ENCODE assay signal across 21 cellular contexts in the genomic region with DNA sequence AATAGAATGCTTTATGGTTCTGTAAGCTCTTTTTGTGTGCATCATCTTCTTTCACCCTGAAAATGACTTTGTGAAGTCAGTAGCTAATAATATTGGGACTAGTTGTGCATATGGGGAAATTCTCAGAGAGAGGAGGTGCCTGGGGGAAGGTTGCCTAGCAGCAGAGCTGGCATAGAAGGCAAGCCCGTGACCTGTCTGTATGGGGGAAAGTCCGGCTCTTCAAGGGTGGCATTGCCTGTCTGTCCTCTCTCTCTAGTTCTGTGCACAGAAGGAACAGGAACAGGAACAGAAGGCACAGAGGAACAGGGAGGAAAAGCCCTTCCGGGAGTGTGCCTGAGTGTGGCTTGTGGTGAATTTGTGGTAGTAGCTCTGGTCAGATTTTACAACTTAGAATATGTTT.
A peak's percentile ranks its signal among the peaks of the same experiment; 100 is the strongest.
DNase-seq lines count a peak whose midpoint lies in the region; ATAC-seq and FAIRE-seq lines count a peak whose summit lies in the region.
"Had no signal": no experiment of that assay in that cellular context is flagged by ENCODE, and none has a peak within 500 bp of the region (broad histone marks: within the 10 kb centered on the region; RNA-seq: fewer than 3 reads in every experiment).

No MANE protein-coding gene starts in this region.

- DNase-seq in NCI-H1417 (lab: John Stamatoyannopoulos, UW): peak in 2 of 3 experiments; percentile 2 to 7
- DNase-seq in NCI-H1417 treated with DMSO at 0.1 percent for 48 hours (lab: John Stamatoyannopoulos, UW): no peak
- no peak for DNase-seq in activated gamma-delta T cell (lab: John Stamatoyannopoulos, UW)
- no peak for DNase-seq in stimulated activated CD4-positive, alpha-beta T cell treated with anti-CD3 and anti-CD28 coated beads, Interleukin-2, amount 100 ng/mL, for 48 hours
- DNase-seq: activated CD4-positive, alpha-beta T cell treated with anti-CD3 and anti-CD28 coated beads for 4 hours; Calu3; EL; hippocampal formation; NCI-H1105; NCI-H2081 treated with DMSO at 0.1 percent for 48 hours; NCI-H446; stimulated activated naive CD8-positive, alpha-beta T cell treated with anti-CD3 and anti-CD28 coated beads, Interleukin-15, Interleukin-2, amounts not matched to agents 100 U/mL and 50 U/mL, for 24 hours; WERI-Rb-1 had no signal

- FAIRE-seq in islet of Langerhans (lab: Jason Lieb, UNC): peak; percentile 24
- FAIRE-seq: A549, colon, endothelial cell of umbilical vein had no signal

- ATAC-seq in GM18502 (IDR thresholded peaks at IDR 0.05; ENCODE audit: poor library complexity, unreplicated experiment): peak; percentile 55
- ATAC-seq in HG03460 (IDR thresholded peaks at IDR 0.05; ENCODE audit: unreplicated experiment): peak; percentile 65
- no peak for ATAC-seq in GM18909 (IDR thresholded peaks at IDR 0.05; ENCODE audit: poor library complexity, unreplicated experiment)
- ATAC-seq: A549; gastroesophageal sphincter; stimulated activated naive CD8-positive, alpha-beta T cell treated with anti-CD3 and anti-CD28 coated beads, Interleukin-15, Interleukin-2, amounts not matched to agents 100 U/mL and 50 U/mL, for 24 hours had no signal

Comparison
In these comparisons a context has a peak if more than half of its experiments do, and no peak if none do; other contexts are left out.
1. DNase-seq: peak in NCI-H1417 (2 of 3); none in NCI-H1417 treated with DMSO at 0.1 percent for 48 hours (single experiment), activated gamma-delta T cell (single experiment) and stimulated activated CD4-positive, alpha-beta T cell treated with anti-CD3 and anti-CD28 coated beads, Interleukin-2, amount 100 ng/mL, for 48 hours (0 of 2).